Comparison of ENCODE assay signal across 8 cellular contexts in genomic region chr14:32702571-32702970, GRCh38.
DNase-seq lines count a peak whose midpoint lies in the region; ATAC-seq and TF ChIP-seq lines count a peak whose summit lies in the region.

No MANE protein-coding gene starts in this region.

- no peak for TF ChIP-seq CTCF in BE2C (IDR thresholded peaks at IDR 0.05; ENCODE audit: low read depth, low read length)

- no peaks in the 10 kb centered on the region for H3K9me3 Mint-ChIP-seq in activated naive CD8-positive, alpha-beta T cell treated with anti-CD3 and anti-CD28 coated beads, Interleukin-2, amount 50 U/mL, for 24 hours

- H3K4me1 Mint-ChIP-seq in activated naive CD8-positive, alpha-beta T cell treated with anti-CD3 and anti-CD28 coated beads, Interleukin-2, amount 50 U/mL, for 24 hours = peaks cover 2% of the 10 kb centered on the region

- H3K36me3 Mint-ChIP-seq in activated naive CD8-positive, alpha-beta T cell treated with anti-CD3 and anti-CD28 coated beads, Interleukin-2, amount 50 U/mL, for 24 hours (ENCODE audit: low read depth) = no peaks in the 10 kb centered on the region

- no peaks in the 10 kb centered on the region; the same call in 1 of the 2 replicates for H3K27me3 ChIP-seq in BE2C

- DNase-seq in activated naive CD8-positive, alpha-beta T cell treated with anti-CD3 and anti-CD28 coated beads, Interleukin-2, amount 50 U/mL, for 24 hours = no peak
- DNase-seq in iPS-NIHi11 (ENCODE audit: low spot score) = peak; percentile 40
- DNase-seq in stimulated activated CD4-positive, alpha-beta T cell treated with anti-CD3 and anti-CD28 coated beads, Interleukin-2, amount 100 ng/mL, for 48 hours = peak; percentile 1 to 2
- no peak for DNase-seq in GM19240 (ENCODE audit: insufficient read length, low spot score)
- no peak for DNase-seq in NCI-H1417 treated with DMSO at 0.1 percent for 48 hours (lab: John Stamatoyannopoulos, UW)
- no peak for DNase-seq in BE2C

- H3K4me3 Mint-ChIP-seq in activated naive CD8-positive, alpha-beta T cell treated with anti-CD3 and anti-CD28 coated beads, Interleukin-2, amount 50 U/mL, for 24 hours = no peak overlapping the region

- H3K9me3 ChIP-seq in BE2C = no peaks in the 10 kb centered on the region; the same call in 1 of the 2 replicates

- no peak overlapping the region for H3K27ac Mint-ChIP-seq in activated naive CD8-positive, alpha-beta T cell treated with anti-CD3 and anti-CD28 coated beads, Interleukin-2, amount 50 U/mL, for 24 hours

- H3K36me3 ChIP-seq in BE2C = no peaks in the 10 kb centered on the region

- ATAC-seq in GM18873 (IDR thresholded peaks at IDR 0.05; ENCODE audit: low FRiP score, unreplicated experiment) (peak; percentile 74), HG03045 (IDR thresholded peaks at IDR 0.05; ENCODE audit: unreplicated experiment) (peak; percentile 77)
- ATAC-seq in activated naive CD8-positive, alpha-beta T cell treated with anti-CD3 and anti-CD28 coated beads, Interleukin-2, amount 50 U/mL, for 24 hours = peak; percentile 36

- H3K27me3 Mint-ChIP-seq in activated naive CD8-positive, alpha-beta T cell treated with anti-CD3 and anti-CD28 coated beads, Interleukin-2, amount 50 U/mL, for 24 hours = no peaks in the 10 kb centered on the region

- peaks cover 18% of the 10 kb centered on the region for H3K4me1 ChIP-seq in BE2C

- no peak overlapping the region for H3K4me3 ChIP-seq in BE2C (ENCODE audit: low read depth, low read length)

Comparison
In these comparisons a context has a peak if more than half of its experiments do, and no peak if none do; other contexts are left out.
1. DNase-seq: peak in iPS-NIHi11 (single experiment) and stimulated activated CD4-positive, alpha-beta T cell treated with anti-CD3 and anti-CD28 coated beads, Interleukin-2, amount 100 ng/mL, for 48 hours (2 of 2); none in activated naive CD8-positive, alpha-beta T cell treated with anti-CD3 and anti-CD28 coated beads, Interleukin-2, amount 50 U/mL, for 24 hours (single experiment), GM19240 (single experiment), NCI-H1417 treated with DMSO at 0.1 percent for 48 hours (single experiment) and BE2C (single experiment).
2. Peak in every context shown above with its lines, with median percentiles within 50 percentile points of each other: ATAC-seq.